In genomic region chr6:24662206-24662605, GRCh38 we compare ENCODE assay signal across 17 cellular contexts. TPM values are rescaled to one million over a fixed set of nuclear protein-coding genes. Genes with fewer than 3 reads are reported as not detected.
DNase-seq lines count a peak whose midpoint lies in the region; ATAC-seq and TF ChIP-seq lines count a peak whose summit lies in the region.
"Had no signal": no experiment of that assay in that cellular context is flagged by ENCODE, and none has a peak within 500 bp of the region (broad histone marks: within the 10 kb centered on the region; RNA-seq: fewer than 3 reads in every experiment).

No MANE protein-coding gene starts in this region.

- no peaks in the 10 kb centered on the region for H3K9me3 Mint-ChIP-seq in Caco-2 (ENCODE audit: unreplicated experiment)

- H3K27me3 ChIP-seq in Caco-2 (replicated peaks; ENCODE audit: control insufficient read depth, insufficient read depth, low read length) (no peaks in the 10 kb centered on the region), WERI-Rb-1 (ENCODE audit: insufficient read depth, low read depth, severe bottlenecking) (no peaks in the 10 kb centered on the region), hepatocyte (no peaks in the 10 kb centered on the region), prostate gland (replicated peaks; ENCODE audit: insufficient read depth) (no peaks in the 10 kb centered on the region)
- H3K27me3 ChIP-seq: BLaER1 treated with 17β-estradiol and CSF1 and Interleukin-3, amounts not matched to agents 10 nM and 100 nM; MG63 had no signal

- H3K27me3 Mint-ChIP-seq in Caco-2 (ENCODE audit: insufficient read depth, unreplicated experiment), result no peaks in the 10 kb centered on the region

- DNase-seq in Caco-2 (no peak), WERI-Rb-1 (no peak), hepatocyte (ENCODE audit: low spot score) (no peak), prostate gland (ENCODE audit: low spot score) (peak; percentile 34), T-helper 9 cell (no peak)
- DNase-seq: DMS 273 treated with DMSO at 0.1 percent for 48 hours, GDM1, Karpas-422, MG63, NCI-H1105, NCI-H1694, NCI-H510A treated with DMSO at 0.1 percent for 48 hours had no signal

- H3K36me3 Mint-ChIP-seq in Caco-2 (ENCODE audit: insufficient read depth, unreplicated experiment), result peaks cover 42% of the 10 kb centered on the region

- CTCF ChIA-PET in Caco-2 (lab: Charles Lee), result no interaction called here

- H2AFZ ChIP-seq in hepatocyte, result no peak overlapping the region

- peaks cover 28% of the 10 kb centered on the region for H3K4me1 Mint-ChIP-seq in Caco-2 (ENCODE audit: low read depth, unreplicated experiment)

- ATAC-seq in GM19397 (IDR thresholded peaks at IDR 0.05; ENCODE audit: unreplicated experiment) (no peak), HG03442 (IDR thresholded peaks at IDR 0.05; ENCODE audit: unreplicated experiment) (no peak)
- ATAC-seq: GM12878, Panc1 had no signal

- H3K4me1 ChIP-seq in Caco-2 (peaks cover 37% of the 10 kb centered on the region), hepatocyte (ENCODE audit: insufficient read depth) (peaks cover 12% of the 10 kb centered on the region), prostate gland (replicated peaks) (peaks cover 14% of the 10 kb centered on the region)

- WGBS in hepatocyte (ENCODE audit: low lambda C conversion rate, missing lambda C conversion rate), result 63% methylated on average over 12 of the region's 12 CpGs
- 49% methylated on average over 12 of the region's 12 CpGs for WGBS in prostate gland

- no peak for TF ChIP-seq POLR2A in prostate gland (IDR thresholded peaks at IDR 0.05)

- no peaks in the 10 kb centered on the region for H4K20me1 ChIP-seq in hepatocyte (ENCODE audit: insufficient read depth, poor library complexity, severe bottlenecking)

- H3K4me2 ChIP-seq in hepatocyte, result peak overlapping the region; percentile 82
- H3K4me2 ChIP-seq: BLaER1 treated with 17β-estradiol and CSF1 and Interleukin-3, amounts not matched to agents 10 nM and 100 nM had no signal

- H3K4me3 ChIP-seq in Caco-2 (ENCODE audit: low read depth, low read length), result 0 out of 2 replicates have a peak overlapping the region, but pooled peaks have one; percentile 2
- H3K4me3 ChIP-seq in WERI-Rb-1 (ENCODE audit: low read depth, low read length), result no peak overlapping the region
- no peak overlapping the region for H3K4me3 ChIP-seq in hepatocyte
- no peak overlapping the region for H3K4me3 ChIP-seq in prostate gland
- H3K4me3 ChIP-seq: BLaER1 treated with 17β-estradiol and CSF1 and Interleukin-3, amounts not matched to agents 10 nM and 100 nM; GM12878; MG63 had no signal

- H3K79me2 ChIP-seq in hepatocyte, result peaks cover 71% of the 10 kb centered on the region

- H3K36me3 ChIP-seq in Caco-2 (ENCODE audit: control insufficient read depth, insufficient read depth, low read length) (no peaks in the 10 kb centered on the region; the same call in 1 of the 2 replicates), WERI-Rb-1 (peaks cover 65% of the 10 kb centered on the region), hepatocyte (replicated peaks; ENCODE audit: insufficient read depth, low read depth) (no peaks in the 10 kb centered on the region), prostate gland (no peaks in the 10 kb centered on the region)
- H3K36me3 ChIP-seq: MG63 had no signal

- H3K4me3 Mint-ChIP-seq in Caco-2 (ENCODE audit: unreplicated experiment), result peak overlapping the region; percentile 77

- POLR2A ChIA-PET in Caco-2 (lab: Charles Lee), result no interaction called here

- TF ChIP-seq CTCF in Caco-2 (IDR thresholded peaks at IDR 0.05; ENCODE audit: insufficient read depth in 1 of 2, low read depth in 1 of 2, low read length in 1 of 2, severe bottlenecking in 1 of 2, unreplicated experiment in 1 of 2) (no peak), WERI-Rb-1 (IDR thresholded peaks at IDR 0.05; ENCODE audit: low read depth, low read length) (no peak), hepatocyte (IDR thresholded peaks at IDR 0.05; ENCODE audit: poor library complexity) (no peak), prostate gland (IDR thresholded peaks at IDR 0.05) (no peak)

- H3K9me3 ChIP-seq in Caco-2 (no peaks in the 10 kb centered on the region), WERI-Rb-1 (ENCODE audit: severe bottlenecking) (no peaks in the 10 kb centered on the region), hepatocyte (ENCODE audit: low read depth) (no peaks in the 10 kb centered on the region), prostate gland (no peaks in the 10 kb centered on the region)
- H3K9me3 ChIP-seq: BLaER1 treated with 17β-estradiol and CSF1 and Interleukin-3, amounts not matched to agents 10 nM and 100 nM; MG63 had no signal

- no peaks in the 10 kb centered on the region for H3K9me2 ChIP-seq in hepatocyte (replicated peaks; ENCODE audit: insufficient read depth)

- intact Hi-C loops in Caco-2 (cut with micrococcal nuclease; ENCODE audit: unreplicated experiment) (no loop called here), prostate gland (cut with DNase I) (no loop called here)

- no TSS peak for BruUV-seq in Caco-2 (replicated peaks; lab: Mats Ljungman, UMichigan)

- H3K27ac ChIP-seq in WERI-Rb-1 (peak overlapping the region; percentile 26; the same call in 1 of the 2 replicates), hepatocyte (peak overlapping the region; percentile 93), prostate gland (peak overlapping the region; percentile 67 to 93)
- H3K27ac ChIP-seq: BLaER1 treated with 17β-estradiol and CSF1 and Interleukin-3, amounts not matched to agents 10 nM and 100 nM had no signal

- peak overlapping the region; percentile 89 for H3K27ac Mint-ChIP-seq in Caco-2 (ENCODE audit: unreplicated experiment)

RNA-seq across cellular contexts. Expression of gene TDP2, which starts 4.5 kb away (rescaled TPM):
- 46.7 and 47.2 TPM in 2 replicates for total RNA-seq in Caco-2 (2022)
- total RNA-seq in hepatocyte, result 106 and 117 TPM in 2 replicates
- 58.3 and 75.5 TPM in 2 replicates for polyA plus RNA-seq in hepatocyte
- total RNA-seq in prostate gland, result 100 to 1,000 TPM in 1 of 2 donors, 10 to 100 TPM in 1; 46.1 to 126 TPM

RNA-seq across cellular contexts. Expression of gene ACOT13, which starts 4.7 kb away (rescaled TPM):
- total RNA-seq in Caco-2 (2022), result 55.6 and 63.1 TPM in 2 replicates
- 19.7 and 30.1 TPM in 2 replicates for total RNA-seq in hepatocyte
- 52.5 and 61.6 TPM in 2 replicates for polyA plus RNA-seq in hepatocyte
- total RNA-seq in prostate gland, result 10 to 100 TPM in 1 of 2 donors, 1 to 10 TPM in 1; 8.8 to 15.9 TPM

RNA-seq across cellular contexts. Expression of gene KIAA0319, which starts 16.2 kb away (rescaled TPM):
- 0.11 and 0.16 TPM in 2 replicates for total RNA-seq in Caco-2 (2022)
- total RNA-seq in hepatocyte, result 0.32 and 0.47 TPM in 2 replicates
- polyA plus RNA-seq in hepatocyte, result 0.42 and 0.44 TPM in 2 replicates
- 1 to 10 TPM in 1 of 2 donors, under 1 TPM in 1; 0.09 to 1.1 TPM for total RNA-seq in prostate gland

RNA-seq across cellular contexts. Expression of gene C6orf62, which starts 56.7 kb away (rescaled TPM):
- total RNA-seq in Caco-2 (2022), result 74.2 and 75.3 TPM in 2 replicates
- total RNA-seq in hepatocyte, result 64.1 and 72.1 TPM in 2 replicates
- 27.2 and 29.6 TPM in 2 replicates for polyA plus RNA-seq in hepatocyte
- total RNA-seq in prostate gland, result 100 to 1,000 TPM in 1 of 2 donors, 10 to 100 TPM in 1; 95.1 to 115 TPM

Comparison
In these comparisons a context has a peak if more than half of its experiments do, and no peak if none do; other contexts are left out.
1. H3K27ac ChIP-seq: peak in every context shown above with its lines; median percentile 93 in hepatocyte; 80 in prostate gland; 26 in WERI-Rb-1.